ENCODE assay signal across 8 cellular contexts in genomic region chr1:27658951-27659496, GRCh38. TPM values are rescaled to one million over a fixed set of nuclear protein-coding genes. Genes with fewer than 3 reads are reported as not detected.
DNase-seq lines count a peak whose midpoint lies in the region; ATAC-seq and TF ChIP-seq lines count a peak whose summit lies in the region.

No MANE protein-coding gene starts in this region.

- H2BK120ac ChIP-seq in mesenchymal stem cell (ENCODE audit: low read depth, low read length), result no peak overlapping the region

- H3K4ac ChIP-seq in mesenchymal stem cell (ENCODE audit: low read depth in 1 of 2, low read length in 2 of 2), result peak overlapping the region in 1 of 2 experiments; percentile 47

- H3K4me2 ChIP-seq in PC-9 (peak overlapping the region; percentile 60), mesenchymal stem cell (ENCODE audit: low read length, poor library complexity, severe bottlenecking) (no peak overlapping the region)

- no peaks in the 10 kb centered on the region for H3K79me2 ChIP-seq in PC-9 (ENCODE audit: low read depth)

- H2BK15ac ChIP-seq in mesenchymal stem cell (ENCODE audit: low read depth, poor library complexity, severe bottlenecking), result peak overlapping the region; percentile 73

- POLR2A ChIA-PET in activated CD4-positive, alpha-beta T cell treated with anti-CD3 and anti-CD28 coated beads for 36 hours (lab: Charles Lee), result interaction anchor here (0.6 kb wide), 1 partner anchor 336 kb away, joined by 3 read pairs; no protein-coding TSS in a partner anchor
- POLR2A ChIA-PET in PC-9 (lab: Charles Lee; ENCODE audit: unreplicated experiment), result no interaction called here

- H3K27me3 ChIP-seq in PC-9 (ENCODE audit: insufficient read depth, low read depth), result no peaks in the 10 kb centered on the region
- H3K27me3 ChIP-seq in mesenchymal stem cell (ENCODE audit: control insufficient read depth in 1 of 2, insufficient read depth in 1 of 2, low read length in 2 of 2), result no peaks in the 10 kb centered on the region
- no peaks in the 10 kb centered on the region for H3K27me3 ChIP-seq in upper lobe of left lung

- peak overlapping the region; percentile 88 for H3K27ac Mint-ChIP-seq in activated CD4-positive, alpha-beta T cell treated with anti-CD3 and anti-CD28 coated beads for 36 hours

- no peaks in the 10 kb centered on the region for H3K9me3 Mint-ChIP-seq in activated CD4-positive, alpha-beta T cell treated with anti-CD3 and anti-CD28 coated beads for 36 hours (ENCODE audit: low read depth)

- intact Hi-C loops in activated CD4-positive, alpha-beta T cell treated with anti-CD3 and anti-CD28 coated beads for 36 hours (cut with DNase I, micrococcal nuclease), result no loop called here
- intact Hi-C loops in PC-9 (cut with micrococcal nuclease; ENCODE audit: unreplicated experiment), result no loop called here

- peak overlapping the region; percentile 53; the same call in 1 of the 2 replicates for H3K4me3 ChIP-seq in PC-9
- H3K4me3 ChIP-seq in cardiac fibroblast (replicated peaks in 1 of 2; ENCODE audit: low read depth in 2 of 2, low read length in 2 of 2), result peak overlapping the region in 1 of 2 donors; percentile 39
- peak overlapping the region in 1 of 2 experiments; percentile 68 for H3K4me3 ChIP-seq in mesenchymal stem cell (ENCODE audit: insufficient read depth in 1 of 2, low read depth in 1 of 2, low read length in 2 of 2)
- peak overlapping the region in 3 of 4 donors; percentile 59 to 71 (median 69) for H3K4me3 ChIP-seq in upper lobe of left lung

- H3K18ac ChIP-seq in mesenchymal stem cell (ENCODE audit: low read depth in 1 of 2, low read length in 2 of 2), result peak overlapping the region; percentile 16 to 95

- H3K9ac ChIP-seq in mesenchymal stem cell (ENCODE audit: low read length), result peak overlapping the region; percentile 90

- peaks cover 21% of the 10 kb centered on the region; the same call in 1 of the 2 replicates for H3F3A ChIP-seq in PC-9 (ENCODE audit: insufficient read depth, low read depth)

- peak overlapping the region in 1 of 2 experiments; percentile 54 for H3K23ac ChIP-seq in mesenchymal stem cell (ENCODE audit: low read length in 2 of 2)

- no peak overlapping the region for H3K14ac ChIP-seq in mesenchymal stem cell (ENCODE audit: low read length in 2 of 2)

- TF ChIP-seq EP300 in upper lobe of left lung (IDR thresholded peaks at IDR 0.05), result no peak

- H3K79me1 ChIP-seq in mesenchymal stem cell (replicated peaks; ENCODE audit: low read length, poor library complexity, severe bottlenecking), result no peaks in the 10 kb centered on the region

- ATAC-seq in activated CD4-positive, alpha-beta T cell treated with anti-CD3 and anti-CD28 coated beads for 36 hours, result peak; percentile 13
- ATAC-seq in HG02759 (IDR thresholded peaks at IDR 0.05; ENCODE audit: unreplicated experiment), result peak; percentile 18
- peak in 1 of 2 donors; percentile 12 for ATAC-seq in upper lobe of left lung (ENCODE audit: low FRiP score in 2 of 2)

- no peaks in the 10 kb centered on the region for H3K9me3 ChIP-seq in PC-9 (ENCODE audit: insufficient read depth, low read depth)
- no peaks in the 10 kb centered on the region for H3K9me3 ChIP-seq in mesenchymal stem cell (ENCODE audit: control insufficient read depth, low read length)
- no peaks in the 10 kb centered on the region for H3K9me3 ChIP-seq in upper lobe of left lung

- CTCF ChIA-PET in activated CD4-positive, alpha-beta T cell treated with anti-CD3 and anti-CD28 coated beads for 36 hours (lab: Charles Lee), result interaction anchor here (0.6 to 2.4 kb wide), 8 partner anchors 10 to 264 kb away, joined by 3 to 6 read pairs (median 3); no protein-coding TSS in a partner anchor
- CTCF ChIA-PET in PC-9 (lab: Charles Lee), result no interaction called here

- TF ChIP-seq CTCF in PC-9 (conservative IDR thresholded peaks at IDR 0.05), result no peak
- TF ChIP-seq CTCF in cardiac fibroblast (IDR thresholded peaks at IDR 0.05; ENCODE audit: low read depth, low read length), result no peak
- no peak for TF ChIP-seq CTCF in upper lobe of left lung (IDR thresholded peaks at IDR 0.05)

- H2BK5ac ChIP-seq in mesenchymal stem cell (ENCODE audit: low read depth, low read length, poor library complexity, severe bottlenecking), result no peak overlapping the region

- H4K20me1 ChIP-seq in PC-9 (ENCODE audit: insufficient read depth), result no peaks in the 10 kb centered on the region

- H2AK5ac ChIP-seq in mesenchymal stem cell (ENCODE audit: low read length, severe bottlenecking), result no peak overlapping the region

- peaks cover 46% of the 10 kb centered on the region for H3K4me1 Mint-ChIP-seq in activated CD4-positive, alpha-beta T cell treated with anti-CD3 and anti-CD28 coated beads for 36 hours

- no peak overlapping the region for H3K27ac ChIP-seq in PC-9
- no peak overlapping the region for H3K27ac ChIP-seq in mesenchymal stem cell (ENCODE audit: low read length, poor library complexity, severe bottlenecking)
- H3K27ac ChIP-seq in upper lobe of left lung, result peak overlapping the region; percentile 91 to 98 (median 94)

- peaks cover 2% of the 10 kb centered on the region for H3K36me3 Mint-ChIP-seq in activated CD4-positive, alpha-beta T cell treated with anti-CD3 and anti-CD28 coated beads for 36 hours (ENCODE audit: low read depth)

- peak overlapping the region; percentile 84 for H4K8ac ChIP-seq in mesenchymal stem cell (ENCODE audit: low read length)

- peak; percentile 66 for DNase-seq in activated CD4-positive, alpha-beta T cell treated with anti-CD3 and anti-CD28 coated beads for 36 hours
- no peak for DNase-seq in activated CD4-positive, alpha-beta T cell treated with anti-CD3 and anti-CD28 coated beads for 1 hour
- DNase-seq in PC-9 (peak; percentile 61 to 67), cardiac fibroblast (ENCODE audit: low read depth in 2 of 2) (peak; percentile 63 to 90), mesenchymal stem cell (peak; percentile 91), upper lobe of left lung (no peak), NCI-H2107 (lab: John Stamatoyannopoulos, UW) (no peak)

- no peaks in the 10 kb centered on the region for H3K9me2 ChIP-seq in PC-9 (ENCODE audit: insufficient read depth)

- no peaks in the 10 kb centered on the region for H3K36me3 ChIP-seq in PC-9 (ENCODE audit: low read depth)
- H3K36me3 ChIP-seq in mesenchymal stem cell (ENCODE audit: control insufficient read depth in 1 of 2, insufficient read depth in 2 of 2, low read depth in 1 of 2, low read length in 2 of 2), result no peaks in the 10 kb centered on the region
- no peaks in the 10 kb centered on the region for H3K36me3 ChIP-seq in upper lobe of left lung

- H4K91ac ChIP-seq in mesenchymal stem cell (ENCODE audit: low read length), result peak overlapping the region; percentile 1

- TSS peak; percentile 88 for BruUV-seq in PC-9 (replicated peaks; lab: Mats Ljungman, UMichigan)

- H2BK12ac ChIP-seq in mesenchymal stem cell (ENCODE audit: low read length in 2 of 2), result peak overlapping the region; percentile 48 to 76

- WGBS in mesenchymal stem cell, result 25% methylated on average over 7 of the region's 7 CpGs
- 45 to 66% methylated on average over 5 to 7 of the region's 7 CpGs for WGBS in upper lobe of left lung, 2 donors

- no peaks in the 10 kb centered on the region for H3K27me3 Mint-ChIP-seq in activated CD4-positive, alpha-beta T cell treated with anti-CD3 and anti-CD28 coated beads for 36 hours

- H2AFZ ChIP-seq in PC-9 (no peak overlapping the region), mesenchymal stem cell (ENCODE audit: low read depth, low read length) (no peak overlapping the region)

- H3K4me3 Mint-ChIP-seq in activated CD4-positive, alpha-beta T cell treated with anti-CD3 and anti-CD28 coated beads for 36 hours, result peak overlapping the region; percentile 81

- H3K4me1 ChIP-seq in PC-9 (replicated peaks; ENCODE audit: insufficient read depth) (peaks cover 9% of the 10 kb centered on the region; the same call in 1 of the 2 replicates), mesenchymal stem cell (ENCODE audit: control insufficient read depth, insufficient read depth, low read depth, low read length) (peaks cover 12% of the 10 kb centered on the region), upper lobe of left lung (peaks cover 31 to 63% (median 42%) of the 10 kb centered on the region in 4 donors)

- TF ChIP-seq POLR2A in upper lobe of left lung (IDR thresholded peaks at IDR 0.05), result no peak

RNA-seq across cellular contexts. Expression of gene IFI6, which starts 13.0 kb away (rescaled TPM):
- total RNA-seq in activated CD4-positive, alpha-beta T cell treated with anti-CD3 and anti-CD28 coated beads for 36 hours, result 10 to 100 TPM; 41.8 to 62.5 TPM
- 8.6 and 16.4 TPM in 2 replicates for total RNA-seq in PC-9 (2021)
- 52.5 TPM for polyA plus RNA-seq in mesenchymal stem cell (2013, experiment 1 of 2)
- polyA plus RNA-seq in mesenchymal stem cell (2013, experiment 2 of 2), result 54.3 TPM
- 100 to 1,000 TPM in 5 of 6 donors, 10 to 100 TPM in 1; 43.0 to 436 (median 277) TPM for total RNA-seq in upper lobe of left lung

RNA-seq across cellular contexts. Expression of gene FGR, which starts 24.0 kb away (rescaled TPM):
- total RNA-seq in activated CD4-positive, alpha-beta T cell treated with anti-CD3 and anti-CD28 coated beads for 36 hours, result under 1 TPM in 1 of 2 experiments, not detected in 1; 0.11 TPM
- total RNA-seq in PC-9 (2021) (not detected in 2 replicates), upper lobe of left lung (100 to 1,000 TPM in 5 of 6 donors, 10 to 100 TPM in 1; 59.8 to 234 (median 150) TPM)
- 0.04 TPM for polyA plus RNA-seq in mesenchymal stem cell (2013, experiment 1 of 2)
- polyA plus RNA-seq in mesenchymal stem cell (2013, experiment 2 of 2), result 0.03 TPM

RNA-seq across cellular contexts. Expression of gene AHDC1, which starts 55.1 kb away (rescaled TPM):
- 10 to 100 TPM; 10.3 to 12.1 TPM for total RNA-seq in activated CD4-positive, alpha-beta T cell treated with anti-CD3 and anti-CD28 coated beads for 36 hours
- total RNA-seq in PC-9 (2021) (45.9 and 48.8 TPM in 2 replicates), upper lobe of left lung (10 to 100 TPM; 10.8 to 43.4 (median 26.2) TPM)
- polyA plus RNA-seq in mesenchymal stem cell (2013, experiment 1 of 2), result 27.0 TPM
- 24.1 TPM for polyA plus RNA-seq in mesenchymal stem cell (2013, experiment 2 of 2)

Comparison
In these comparisons a context has a peak if more than half of its experiments do, and no peak if none do; other contexts are left out.
1. DNase-seq: peak in activated CD4-positive, alpha-beta T cell treated with anti-CD3 and anti-CD28 coated beads for 36 hours (single experiment), PC-9 (2 of 2), cardiac fibroblast (2 of 2) and mesenchymal stem cell (single experiment); none in activated CD4-positive, alpha-beta T cell treated with anti-CD3 and anti-CD28 coated beads for 1 hour (single experiment), upper lobe of left lung (0 of 2) and NCI-H2107 (single experiment).
2. H3K27ac ChIP-seq: peak in upper lobe of left lung (4 of 4); none in PC-9 (single experiment) and mesenchymal stem cell (single experiment).
3. RNA of gene FGR, which starts 24.0 kb away (total RNA-seq): 59.8 to 234 TPM in upper lobe of left lung; 0.11 TPM in activated CD4-positive, alpha-beta T cell treated with anti-CD3 and anti-CD28 coated beads for 36 hours and not detected in PC-9; every median in the first group is over 10 times any median in the second.